ENCODE assay signal across 8 cellular contexts in genomic region chr5:149141957-149142851, GRCh38. TPM values are rescaled to one million over a fixed set of nuclear protein-coding genes. Genes with fewer than 3 reads are reported as not detected.
A peak's percentile ranks its signal among the peaks of the same experiment; 100 is the strongest.
DNase-seq lines count a peak whose midpoint lies in the region; ATAC-seq and TF ChIP-seq lines count a peak whose summit lies in the region.

No MANE protein-coding gene starts in this region.

- no peak for ATAC-seq in CD8-positive, alpha-beta T cell
- peak; percentile 8 for ATAC-seq in lung (ENCODE audit: insufficient read depth, low FRiP score)
- no peak for ATAC-seq in HG03432 (IDR thresholded peaks at IDR 0.05; ENCODE audit: unreplicated experiment)

- H3K9me3 ChIP-seq in CD8-positive, alpha-beta T cell (ENCODE audit: low read length), result no peaks in the 10 kb centered on the region
- H3K9me3 ChIP-seq in lung (ENCODE audit: control insufficient read depth in 2 of 2, insufficient read depth in 1 of 2, low read length in 1 of 2) (no peaks in the 10 kb centered on the region), thyroid gland (no peaks in the 10 kb centered on the region)

- TF ChIP-seq CTCF in CD8-positive, alpha-beta T cell (IDR thresholded peaks at IDR 0.05), result no peak
- TF ChIP-seq CTCF in NB4 (IDR thresholded peaks at IDR 0.05; ENCODE audit: low read depth, low read length) (no peak), choroid plexus epithelial cell (conservative IDR thresholded peaks at IDR 0.05; ENCODE audit: low read depth, low read length) (no peak), lung (IDR thresholded peaks at IDR 0.05; ENCODE audit: control extremely low read depth, extremely low read depth) (no peak), thyroid gland (IDR thresholded peaks at IDR 0.05) (no peak)

- intact Hi-C loops in CD8-positive, alpha-beta T cell (cut with DNase I, micrococcal nuclease), result loop anchor here (1.0 to 2.0 kb wide), 5 partner anchors 98 to 422 kb away; no protein-coding TSS in a partner anchor
- intact Hi-C loops in thyroid gland (cut with DNase I), result loop anchor here (10.0 kb wide), 1 partner anchor 83 kb away; no protein-coding TSS in a partner anchor

- no peak overlapping the region for H3K27ac ChIP-seq in CD8-positive, alpha-beta T cell (ENCODE audit: low read depth, low read length)
- H3K27ac ChIP-seq in lung (ENCODE audit: low read depth in 1 of 2, low read length in 1 of 2) (peak overlapping the region; percentile 72 to 93), thyroid gland (peak overlapping the region; percentile 70 to 81 (median 73))

- WGBS in lung, 2 donors, result 36 to 44% methylated on average over 19 to 20 of the region's 20 CpGs
- 43 to 47% methylated on average over 18 to 20 of the region's 20 CpGs for WGBS in thyroid gland, 2 donors

- H3K36me3 ChIP-seq in CD8-positive, alpha-beta T cell (ENCODE audit: insufficient read depth, low read length), result no peaks in the 10 kb centered on the region
- H3K36me3 ChIP-seq in lung (ENCODE audit: control insufficient read depth in 2 of 2, insufficient read depth in 2 of 2, low read length in 2 of 2) (no peaks in the 10 kb centered on the region), thyroid gland (no peaks in the 10 kb centered on the region)

- peaks cover 31% of the 10 kb centered on the region for H3K27me3 Mint-ChIP-seq in CD8-positive, alpha-beta T cell (ENCODE audit: low read depth)

- H3K27me3 ChIP-seq in CD8-positive, alpha-beta T cell (ENCODE audit: insufficient read depth, low read length), result no peaks in the 10 kb centered on the region
- H3K27me3 ChIP-seq in lung (ENCODE audit: control insufficient read depth, insufficient read depth) (no peaks in the 10 kb centered on the region), thyroid gland (no peaks in the 10 kb centered on the region)

- no peak for TF ChIP-seq POLR2A in NB4 (IDR thresholded peaks at IDR 0.05; ENCODE audit: extremely low read depth, insufficient read length)
- TF ChIP-seq POLR2A in thyroid gland (IDR thresholded peaks at IDR 0.05), result no peak

- POLR2A ChIA-PET in CD8-positive, alpha-beta T cell (lab: Charles Lee), result no interaction called here

- H3K4me1 ChIP-seq in CD8-positive, alpha-beta T cell (ENCODE audit: insufficient read depth, low read length), result peaks cover 5% of the 10 kb centered on the region
- H3K4me1 ChIP-seq in lung (ENCODE audit: control insufficient read depth in 2 of 2, insufficient read depth in 2 of 2, low read length in 2 of 2) (peaks cover 0 to 13% of the 10 kb centered on the region in 2 donors), thyroid gland (peaks cover 0 to 11% of the 10 kb centered on the region in 2 donors)

- peak overlapping the region; percentile 67 for H3K4me3 ChIP-seq in CD8-positive, alpha-beta T cell (ENCODE audit: low read depth, low read length)
- H3K4me3 ChIP-seq in NB4 (ENCODE audit: low read depth, low read length) (no peak overlapping the region), choroid plexus epithelial cell (ENCODE audit: low read depth, low read length) (peak overlapping the region; percentile 78), lung (peak overlapping the region; percentile 55), thyroid gland (replicated peaks in 1 of 3) (peak overlapping the region in 1 of 3 donors; percentile 47)

- H3K4me3 Mint-ChIP-seq in CD8-positive, alpha-beta T cell, result peak overlapping the region; percentile 45

- no peaks in the 10 kb centered on the region for H3K36me3 Mint-ChIP-seq in CD8-positive, alpha-beta T cell

- no peak for DNase-seq in CD8-positive, alpha-beta T cell
- DNase-seq in NB4 (ENCODE audit: low read depth), result peak; percentile 8
- peak; percentile 58 for DNase-seq in choroid plexus epithelial cell (ENCODE audit: low read depth)
- no peak for DNase-seq in lung (ENCODE audit: low spot score)
- peak in 1 of 2 donors; percentile 15 for DNase-seq in thyroid gland
- DNase-seq in NCI-H524 treated with DMSO at 0.1 percent for 48 hours (lab: John Stamatoyannopoulos, UW), result no peak
- no peak for DNase-seq in activated gamma-delta T cell (lab: John Stamatoyannopoulos, UW)

- peaks cover 2% of the 10 kb centered on the region for H3K4me1 Mint-ChIP-seq in CD8-positive, alpha-beta T cell (ENCODE audit: low read depth)

- peaks cover 2% of the 10 kb centered on the region for H3K9me3 Mint-ChIP-seq in CD8-positive, alpha-beta T cell

- CTCF ChIA-PET in CD8-positive, alpha-beta T cell (lab: Charles Lee), result interaction anchor here (0.6 to 6.2 kb wide), 22 partner anchors 8 to 422 kb away, joined by 3 to 52 read pairs (median 5); no protein-coding TSS in a partner anchor

- no peak overlapping the region for H3K27ac Mint-ChIP-seq in CD8-positive, alpha-beta T cell

RNA-seq across cellular contexts. Expression of gene ABLIM3, which starts 0.9 kb away (rescaled TPM):
- not detected for total RNA-seq in CD8-positive, alpha-beta T cell
- total RNA-seq in lung (10 to 100 TPM; 46.8 to 54.2 TPM), thyroid gland (10 to 100 TPM; 10.5 to 30.4 (median 22.3) TPM)
- polyA plus RNA-seq in lung, result 10 to 100 TPM in 1 of 2 donors, 1 to 10 TPM in 1; 8.0 to 20.5 TPM

Comparison
In these comparisons a context has a peak if more than half of its experiments do, and no peak if none do; other contexts are left out.
1. DNase-seq: peak in NB4 (single experiment) and choroid plexus epithelial cell (single experiment); none in CD8-positive, alpha-beta T cell (0 of 7), lung (single experiment), NCI-H524 treated with DMSO at 0.1 percent for 48 hours (single experiment) and activated gamma-delta T cell (single experiment).
2. RNA of gene ABLIM3, which starts 0.9 kb away (total RNA-seq): 46.8 to 54.2 TPM in lung and 10.5 to 30.4 TPM in thyroid gland; not detected in CD8-positive, alpha-beta T cell; every median in the first group is over 10 times any median in the second.